8 cellular contexts compared by ENCODE assay signal in the genomic region with DNA sequence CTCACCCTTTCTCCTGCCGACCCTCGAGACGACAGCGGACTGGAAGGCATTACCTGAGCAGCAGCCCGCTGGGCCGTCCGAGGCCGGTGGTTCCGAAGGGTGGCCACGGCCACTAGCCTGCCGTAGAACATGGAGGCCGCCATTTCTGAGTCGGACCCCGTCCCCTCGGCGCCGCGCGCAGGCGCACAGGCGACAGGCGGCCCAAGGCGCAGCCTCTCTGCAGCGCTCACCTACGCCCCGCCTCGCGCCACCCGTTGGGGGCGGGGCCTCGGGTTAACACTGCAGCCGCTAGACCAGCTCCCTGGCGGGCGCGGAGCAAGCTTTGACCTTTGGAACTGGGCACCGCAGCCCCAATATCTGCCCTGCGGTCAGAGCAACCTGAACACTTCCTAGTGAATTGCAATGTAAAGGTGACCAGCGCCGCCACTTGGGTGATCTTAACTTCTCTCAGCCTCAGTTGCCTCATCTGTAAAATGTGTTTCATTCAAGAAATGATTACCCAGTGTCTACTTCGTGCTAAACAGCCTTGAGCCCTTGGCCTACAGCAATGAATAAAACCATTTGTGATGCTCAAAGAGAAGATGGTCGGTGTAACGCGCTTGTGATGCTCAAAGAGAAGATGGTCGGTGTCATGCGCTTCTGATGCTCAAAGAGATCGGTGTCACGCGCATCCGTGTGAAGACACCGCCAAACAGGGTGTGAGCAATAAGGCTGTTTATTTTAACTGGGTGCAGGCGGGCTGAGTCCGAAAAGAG. TPM values are rescaled to one million over a fixed set of nuclear protein-coding genes. Genes with fewer than 3 reads are reported as not detected.
DNase-seq lines count a peak whose midpoint lies in the region; ATAC-seq and TF ChIP-seq lines count a peak whose summit lies in the region.

A gene (minus strand): TSS at position 147 of the 755 bp plus-strand sequence. CDS start 4 bp downstream, at position 143.

- POLR2A ChIA-PET in activated B cell treated with CpG ODN at 0.5 μM for 24 hours (lab: Charles Lee) = interaction anchor here (0.5 to 2.9 kb wide), 2 partner anchors 37 to 98 kb away, joined by 10 read pairs; a partner anchor contains a TSS

- 10 to 28% (median 11%) methylated on average over 23 to 52 of the region's 52 CpGs for WGBS in spleen, 5 donors

- peak within 1 kb of the TSS; percentile 74 for H3K27ac Mint-ChIP-seq in activated B cell treated with CpG ODN at 0.5 μM for 24 hours

- peaks cover 0 to 8% (median 0%) of the 10 kb centered on the region in 6 donors for H3K36me3 ChIP-seq in spleen

- H3K36me3 Mint-ChIP-seq in activated B cell treated with CpG ODN at 0.5 μM for 24 hours (ENCODE audit: low read depth) = peaks cover 14% of the 10 kb centered on the region

- no peaks in the 10 kb centered on the region for H3K9me3 ChIP-seq in spleen

- CTCF ChIA-PET in activated B cell treated with CpG ODN at 0.5 μM for 24 hours (lab: Charles Lee) = no interaction called here

- no peaks in the 10 kb centered on the region for H3K27me3 ChIP-seq in spleen (replicated peaks in 1 of 7)

- peak in 1 of 3 donors; percentile 16 for TF ChIP-seq POLR2A in spleen (IDR thresholded peaks at IDR 0.05)

- peaks cover 0 to 48% (median 34%) of the 10 kb centered on the region in 6 donors for H3K4me1 ChIP-seq in spleen

- DNase-seq in AG08396 (ENCODE audit: low spot score) = peak; percentile 99
- DNase-seq in NCI-H2227 treated with DMSO at 0.1 percent for 48 hours (lab: John Stamatoyannopoulos, UW) = peak; percentile 55
- peak; percentile 88 for DNase-seq in activated B cell treated with CpG ODN at 0.5 μM for 24 hours
- DNase-seq in cardiac fibroblast (ENCODE audit: low read depth in 2 of 2) = peak; percentile 89 to 92
- DNase-seq in inferior parietal cortex (ENCODE audit: extremely low spot score) = peak; percentile 92
- DNase-seq in spleen = peak; percentile 98

- H3K4me3 ChIP-seq in cardiac fibroblast (replicated peaks in 1 of 2; ENCODE audit: low read depth in 2 of 2, low read length in 2 of 2) (peak within 1 kb of the TSS; percentile 100), spleen (peak within 1 kb of the TSS; percentile 75 to 99 (median 94))

- peaks cover 28% of the 10 kb centered on the region for H3K4me1 Mint-ChIP-seq in activated B cell treated with CpG ODN at 0.5 μM for 24 hours

- ATAC-seq in GM18909 (IDR thresholded peaks at IDR 0.05; ENCODE audit: poor library complexity, unreplicated experiment) (peak; percentile 99), HG03159 (IDR thresholded peaks at IDR 0.05; ENCODE audit: unreplicated experiment) (peak; percentile 98), activated B cell treated with CpG ODN at 0.5 μM for 24 hours (ENCODE audit: low read depth) (peak; percentile 100)

- TF ChIP-seq CTCF in activated B cell treated with CpG ODN at 0.5 μM for 24 hours (IDR thresholded peaks at IDR 0.05) = no peak
- TF ChIP-seq CTCF in cardiac fibroblast (IDR thresholded peaks at IDR 0.05; ENCODE audit: low read depth, low read length) = no peak
- TF ChIP-seq CTCF in spleen (IDR thresholded peaks at IDR 0.05 in 8 of 11, conservative IDR thresholded peaks at IDR 0.05 in 3 of 11) = peak in 3 of 11 experiments; percentile 12 to 29 (median 23)

- H3K27me3 Mint-ChIP-seq in activated B cell treated with CpG ODN at 0.5 μM for 24 hours = no peaks in the 10 kb centered on the region

- intact Hi-C loops in activated B cell treated with CpG ODN at 0.5 μM for 24 hours (cut with micrococcal nuclease) = loop anchor here (1.0 to 2.0 kb wide), 2 partner anchors 36 to 1205 kb away; a partner anchor contains a TSS
- intact Hi-C loops in spleen (cut with DNase I; ENCODE audit: low total_unique reads) = no loop called here

- H3K4me3 Mint-ChIP-seq in activated B cell treated with CpG ODN at 0.5 μM for 24 hours = peak within 1 kb of the TSS; percentile 95

- H3K9me3 Mint-ChIP-seq in activated B cell treated with CpG ODN at 0.5 μM for 24 hours = no peaks in the 10 kb centered on the region

- H3K27ac ChIP-seq in spleen = peak within 1 kb of the TSS; percentile 52 to 88 (median 80)

RNA-seq across cellular contexts. Expression of the gene that starts here (rescaled TPM):
- total RNA-seq in activated B cell treated with CpG ODN at 0.5 μM for 24 hours (32.1 and 35.8 TPM in 2 replicates), spleen (10 to 100 TPM; 27.9 to 49.6 (median 36.6) TPM)
- polyA plus RNA-seq in spleen = 10 to 100 TPM; 14.4 to 22.3 (median 21.5) TPM

Comparison
In these comparisons a context has a peak if more than half of its experiments do, and no peak if none do; other contexts are left out.
1. Peak in every context shown above with its lines: DNase-seq, ATAC-seq, H3K4me3 ChIP-seq and H3K27ac ChIP-seq.